Comparison of ENCODE assay signal across 11 cellular contexts in genomic region chr2:237705225-237705524, GRCh38.
A peak's percentile ranks its signal among the peaks of the same experiment; 100 is the strongest.
DNase-seq lines count a peak whose midpoint lies in the region; ATAC-seq and TF ChIP-seq lines count a peak whose summit lies in the region.
"Had no signal": no experiment of that assay in that cellular context is flagged by ENCODE, and none has a peak within 500 bp of the region (broad histone marks: within the 10 kb centered on the region; RNA-seq: fewer than 3 reads in every experiment).

No MANE protein-coding gene starts in this region.

- H3K27ac ChIP-seq in heart right ventricle (peak overlapping the region in 7 of 10 donors; percentile 49 to 92 (median 87)), lung (ENCODE audit: low read depth in 1 of 2, low read length in 1 of 2) (peak overlapping the region; percentile 14 to 72), uterus (peak overlapping the region; percentile 94 to 98)
- H3K27ac ChIP-seq: WERI-Rb-1 had no signal

- TF ChIP-seq CTCF in heart right ventricle (IDR thresholded peaks at IDR 0.05) = no peak
- no peak for TF ChIP-seq CTCF in lung (IDR thresholded peaks at IDR 0.05; ENCODE audit: control extremely low read depth, extremely low read depth)
- no peak for TF ChIP-seq CTCF in uterus (IDR thresholded peaks at IDR 0.05)

- POLR2A ChIA-PET in activated naive CD8-positive, alpha-beta T cell treated with anti-CD3 and anti-CD28 coated beads, Interleukin-2, amount 10 ng/mL, durations not matched to agents 7 days and 5 days (lab: Charles Lee) = no interaction called here

- DNase-seq in heart right ventricle (no peak), Right ventricle myocardium inferior (ENCODE audit: missing footprints) (no peak), lung (ENCODE audit: low spot score) (no peak), uterus (no peak), NCI-H82 (lab: John Stamatoyannopoulos, UW) (no peak), left lobe of liver (ENCODE audit: low spot score) (no peak)
- no peak for DNase-seq in activated naive CD8-positive, alpha-beta T cell treated with anti-CD3 and anti-CD28 coated beads, Interleukin-2, amount 10 ng/mL, durations not matched to agents 7 days and 5 days
- DNase-seq: NCI-H1417 treated with DMSO at 0.1 percent for 48 hours, WERI-Rb-1 had no signal

- H3K9me3 Mint-ChIP-seq in activated naive CD8-positive, alpha-beta T cell treated with anti-CD3 and anti-CD28 coated beads, Interleukin-2, amount 10 ng/mL, durations not matched to agents 7 days and 5 days = no peaks in the 10 kb centered on the region

- no peak for TF ChIP-seq POLR2A in uterus (IDR thresholded peaks at IDR 0.05)

- no peak for ATAC-seq in heart right ventricle
- ATAC-seq in Right ventricle myocardium inferior = no peak
- ATAC-seq in activated naive CD8-positive, alpha-beta T cell treated with anti-CD3 and anti-CD28 coated beads, Interleukin-2, amount 10 ng/mL, durations not matched to agents 7 days and 5 days (ENCODE audit: low read depth) = no peak
- no peak for ATAC-seq in lung (ENCODE audit: insufficient read depth, low FRiP score)
- ATAC-seq in GM18502 (IDR thresholded peaks at IDR 0.05; ENCODE audit: poor library complexity, unreplicated experiment) = no peak
- ATAC-seq in left lobe of liver = no peak
- ATAC-seq: sciatic nerve had no signal

- H3K27me3 ChIP-seq in heart right ventricle = no peaks in the 10 kb centered on the region
- H3K27me3 ChIP-seq in lung (ENCODE audit: control insufficient read depth, insufficient read depth) = no peaks in the 10 kb centered on the region
- no peaks in the 10 kb centered on the region for H3K27me3 ChIP-seq in uterus

- intact Hi-C loops in heart right ventricle (cut with DNase I) (no loop called here), Right ventricle myocardium inferior (cut with DNase I) (no loop called here), uterus (cut with DNase I; ENCODE audit: low total_unique reads) (no loop called here)

- H3K36me3 Mint-ChIP-seq in activated naive CD8-positive, alpha-beta T cell treated with anti-CD3 and anti-CD28 coated beads, Interleukin-2, amount 10 ng/mL, durations not matched to agents 7 days and 5 days = peaks cover 16% of the 10 kb centered on the region

- H3K4me1 ChIP-seq in heart right ventricle (peaks cover 59 to 95% (median 89%) of the 10 kb centered on the region in 9 donors), lung (ENCODE audit: control insufficient read depth in 2 of 2, insufficient read depth in 2 of 2, low read length in 2 of 2) (peaks cover 55 to 59% of the 10 kb centered on the region in 2 donors), uterus (peaks cover 27 to 44% of the 10 kb centered on the region in 2 donors)

- peak overlapping the region; percentile 92 for H3K27ac Mint-ChIP-seq in activated naive CD8-positive, alpha-beta T cell treated with anti-CD3 and anti-CD28 coated beads, Interleukin-2, amount 10 ng/mL, durations not matched to agents 7 days and 5 days

- H3K4me3 Mint-ChIP-seq in activated naive CD8-positive, alpha-beta T cell treated with anti-CD3 and anti-CD28 coated beads, Interleukin-2, amount 10 ng/mL, durations not matched to agents 7 days and 5 days = no peak overlapping the region

- H3K4me1 Mint-ChIP-seq in activated naive CD8-positive, alpha-beta T cell treated with anti-CD3 and anti-CD28 coated beads, Interleukin-2, amount 10 ng/mL, durations not matched to agents 7 days and 5 days = peaks cover 60% of the 10 kb centered on the region

- peaks cover 0 to 3% (median 0%) of the 10 kb centered on the region in 11 donors for H3K9me3 ChIP-seq in heart right ventricle
- no peaks in the 10 kb centered on the region for H3K9me3 ChIP-seq in lung (ENCODE audit: control insufficient read depth in 2 of 2, insufficient read depth in 1 of 2, low read length in 1 of 2)
- no peaks in the 10 kb centered on the region for H3K9me3 ChIP-seq in uterus

- H3K27me3 Mint-ChIP-seq in activated naive CD8-positive, alpha-beta T cell treated with anti-CD3 and anti-CD28 coated beads, Interleukin-2, amount 10 ng/mL, durations not matched to agents 7 days and 5 days = no peaks in the 10 kb centered on the region

- no peak overlapping the region for H3K4me3 ChIP-seq in heart right ventricle
- no peak overlapping the region for H3K4me3 ChIP-seq in lung
- no peak overlapping the region for H3K4me3 ChIP-seq in uterus

- 77 to 80% methylated on average over 5 of the region's 5 CpGs for WGBS in heart right ventricle, 2 donors
- WGBS in lung, 2 donors = 81 to 88% methylated on average over 5 of the region's 5 CpGs

- H3K36me3 ChIP-seq in heart right ventricle (peaks cover 0 to 23% (median 9%) of the 10 kb centered on the region in 9 donors), lung (ENCODE audit: control insufficient read depth in 2 of 2, insufficient read depth in 2 of 2, low read length in 2 of 2) (peaks cover 2 to 8% of the 10 kb centered on the region in 2 donors), uterus (no peaks in the 10 kb centered on the region)
- H3K36me3 ChIP-seq: WERI-Rb-1 had no signal

Comparison
In these comparisons a context has a peak if more than half of its experiments do, and no peak if none do; other contexts are left out.
1. H3K27ac ChIP-seq: peak in every context shown above with its lines; median percentile 96 in uterus; 87 in heart right ventricle; 43 in lung.